In genomic region chr3:121796970-121797369, GRCh38 we compare ENCODE assay signal across 18 cellular contexts. TPM values are rescaled to one million over a fixed set of nuclear protein-coding genes. Genes with fewer than 3 reads are reported as not detected.
DNase-seq lines count a peak whose midpoint lies in the region; ATAC-seq, FAIRE-seq and TF ChIP-seq lines count a peak whose summit lies in the region.
"Had no signal": no experiment of that assay in that cellular context is flagged by ENCODE, and none has a peak within 500 bp of the region (broad histone marks: within the 10 kb centered on the region; RNA-seq: fewer than 3 reads in every experiment).

No MANE protein-coding gene starts in this region.

- H3K27me3 ChIP-seq in Karpas-422 (ENCODE audit: low read length) (no peaks in the 10 kb centered on the region), pancreas (no peaks in the 10 kb centered on the region)

- H3K9me3 Mint-ChIP-seq in activated B cell treated with CpG ODN at 0.5 μM for 24 hours = peaks cover 2% of the 10 kb centered on the region
- H3K9me3 Mint-ChIP-seq: IgD-negative memory B cell had no signal

- FAIRE-seq in pancreas (lab: Jason Lieb, UNC) = peak; percentile 13

- peaks cover 44% of the 10 kb centered on the region for H3K79me2 ChIP-seq in Karpas-422 (ENCODE audit: low read length)

- peaks cover 61% of the 10 kb centered on the region for H3K4me1 Mint-ChIP-seq in activated B cell treated with CpG ODN at 0.5 μM for 24 hours

- H4K20me1 ChIP-seq in Karpas-422 (ENCODE audit: insufficient read depth, low read depth, low read length) = no peaks in the 10 kb centered on the region

- intact Hi-C loops in activated B cell treated with CpG ODN at 0.5 μM for 24 hours (cut with micrococcal nuclease) = no loop called here
- intact Hi-C loops in pancreas (cut with DNase I) = no loop called here

- TF ChIP-seq CTCF in activated B cell treated with CpG ODN at 0.5 μM for 24 hours (IDR thresholded peaks at IDR 0.05) = no peak
- no peak for TF ChIP-seq CTCF in pancreas (IDR thresholded peaks at IDR 0.05)

- H3K9ac ChIP-seq in Karpas-422 (ENCODE audit: low read length) = no peak overlapping the region
- H3K9ac ChIP-seq: GM23248 had no signal

- no peaks in the 10 kb centered on the region for H3K9me2 ChIP-seq in Karpas-422 (replicated peaks; ENCODE audit: insufficient read depth, low read length)

- H3K36me3 ChIP-seq in Karpas-422 (ENCODE audit: insufficient read depth, low read length) = peaks cover 61% of the 10 kb centered on the region
- peaks cover 0 to 12% (median 4%) of the 10 kb centered on the region in 3 donors for H3K36me3 ChIP-seq in pancreas

- peak overlapping the region; percentile 30 for H3K27ac Mint-ChIP-seq in activated B cell treated with CpG ODN at 0.5 μM for 24 hours
- H3K27ac Mint-ChIP-seq: IgD-negative memory B cell had no signal

- POLR2A ChIA-PET in activated B cell treated with CpG ODN at 0.5 μM for 24 hours (lab: Charles Lee) = no interaction called here

- H3K4me3 ChIP-seq in Karpas-422 (ENCODE audit: low read length) (no peak overlapping the region), pancreas (no peak overlapping the region)
- H3K4me3 ChIP-seq: GM23248, HAP-1 had no signal

- H3K27me3 Mint-ChIP-seq in activated B cell treated with CpG ODN at 0.5 μM for 24 hours = no peaks in the 10 kb centered on the region
- H3K27me3 Mint-ChIP-seq: IgD-negative memory B cell had no signal

- H3K9me3 ChIP-seq in Karpas-422 (ENCODE audit: low read length) = no peaks in the 10 kb centered on the region
- no peaks in the 10 kb centered on the region for H3K9me3 ChIP-seq in pancreas
- H3K9me3 ChIP-seq: HAP-1 had no signal

- H2AFZ ChIP-seq in Karpas-422 (ENCODE audit: low read length) = no peak overlapping the region
- H2AFZ ChIP-seq: GM23248 had no signal

- H3K4me3 Mint-ChIP-seq in activated B cell treated with CpG ODN at 0.5 μM for 24 hours = no peak overlapping the region

- CTCF ChIA-PET in activated B cell treated with CpG ODN at 0.5 μM for 24 hours (lab: Charles Lee) = no interaction called here

- H3K27ac ChIP-seq in Karpas-422 (ENCODE audit: low read length) (peak overlapping the region; percentile 10; the same call in 1 of the 2 replicates), pancreas (no peak overlapping the region)
- H3K27ac ChIP-seq: C4-2B, GM23248 had no signal

- H3K4me2 ChIP-seq in Karpas-422 (ENCODE audit: low read depth, low read length, poor library complexity, severe bottlenecking) = no peak overlapping the region

- ATAC-seq in activated B cell treated with CpG ODN at 0.5 μM for 24 hours (ENCODE audit: low read depth) = no peak
- peak; percentile 60 to 86 (median 76) for ATAC-seq in pancreas
- no peak for ATAC-seq in HG02840 (IDR thresholded peaks at IDR 0.05; ENCODE audit: low FRiP score, unreplicated experiment)

- peaks cover 43% of the 10 kb centered on the region for H3K4me1 ChIP-seq in Karpas-422 (ENCODE audit: low read length)
- peaks cover 0 to 4% (median 0%) of the 10 kb centered on the region in 3 donors for H3K4me1 ChIP-seq in pancreas

- DNase-seq in DMS53 (lab: John Stamatoyannopoulos, UW) = peak; percentile 63
- no peak for DNase-seq in Karpas-422
- DNase-seq in activated B cell treated with CpG ODN at 0.5 μM for 24 hours = no peak
- DNase-seq in pancreas = no peak
- DNase-seq in activated CD8-positive, alpha-beta memory T cell treated with anti-CD3 and anti-CD28 coated beads, Interleukin-2, amount 50 U/mL, for 48 hours = no peak
- no peak for DNase-seq in SHP77 treated with DMSO at 0.1 percent for 48 hours (lab: John Stamatoyannopoulos, UW)
- DNase-seq: ACHN, GF-D8, GM23248, NCI-H1092 treated with DMSO at 0.1 percent for 48 hours, NCI-H146, NCI-H2107, NCI-H69, SHP77 had no signal

- H3K36me3 Mint-ChIP-seq in activated B cell treated with CpG ODN at 0.5 μM for 24 hours (ENCODE audit: low read depth) = peaks cover 42% of the 10 kb centered on the region

- 0 to 3% methylated on average over 1 of the region's 1 CpG for WGBS in pancreas, 2 donors

RNA-seq across cellular contexts. Expression of gene IQCB1, which starts 37.9 kb away (rescaled TPM):
- total RNA-seq in Karpas-422 (2014; rRNA removed; shearing (Covaris generic); ENCODE audit: low replicate concordance) = 56.3 and 62.8 TPM in 2 replicates
- 40.1 and 52.4 TPM in 2 replicates for total RNA-seq in activated B cell treated with CpG ODN at 0.5 μM for 24 hours
- total RNA-seq in pancreas = 10 to 100 TPM in 4 of 6 donors, 1 to 10 TPM in 2; 9.0 to 12.2 (median 10.6) TPM
- polyA plus RNA-seq in pancreas = 10 to 100 TPM; 12.5 to 18.3 TPM

RNA-seq across cellular contexts. Expression of gene EAF2, which starts 38.0 kb away (rescaled TPM):
- 60.6 and 62.2 TPM in 2 replicates for total RNA-seq in Karpas-422 (2014; rRNA removed; shearing (Covaris generic); ENCODE audit: low replicate concordance)
- total RNA-seq in activated B cell treated with CpG ODN at 0.5 μM for 24 hours (43.3 and 47.7 TPM in 2 replicates), pancreas (1 to 10 TPM; 2.9 to 8.6 (median 4.0) TPM)
- polyA plus RNA-seq in pancreas = 1 to 10 TPM; 3.1 to 4.7 TPM

RNA-seq across cellular contexts. Expression of gene GOLGB1, which starts 47.4 kb away (rescaled TPM):
- total RNA-seq in Karpas-422 (2014; rRNA removed; shearing (Covaris generic); ENCODE audit: low replicate concordance) = 26.5 and 32.5 TPM in 2 replicates
- 37.3 and 44.7 TPM in 2 replicates for total RNA-seq in activated B cell treated with CpG ODN at 0.5 μM for 24 hours
- total RNA-seq in pancreas = 10 to 100 TPM; 32.9 to 45.0 (median 37.5) TPM
- polyA plus RNA-seq in pancreas = 10 to 100 TPM; 18.9 to 28.9 TPM

Comparison
In these comparisons a context has a peak if more than half of its experiments do, and no peak if none do; other contexts are left out.
1. ATAC-seq: peak in pancreas (4 of 4); none in activated B cell treated with CpG ODN at 0.5 μM for 24 hours (single experiment) and HG02840 (single experiment).